8 cellular contexts compared by ENCODE assay signal in the genomic region with DNA sequence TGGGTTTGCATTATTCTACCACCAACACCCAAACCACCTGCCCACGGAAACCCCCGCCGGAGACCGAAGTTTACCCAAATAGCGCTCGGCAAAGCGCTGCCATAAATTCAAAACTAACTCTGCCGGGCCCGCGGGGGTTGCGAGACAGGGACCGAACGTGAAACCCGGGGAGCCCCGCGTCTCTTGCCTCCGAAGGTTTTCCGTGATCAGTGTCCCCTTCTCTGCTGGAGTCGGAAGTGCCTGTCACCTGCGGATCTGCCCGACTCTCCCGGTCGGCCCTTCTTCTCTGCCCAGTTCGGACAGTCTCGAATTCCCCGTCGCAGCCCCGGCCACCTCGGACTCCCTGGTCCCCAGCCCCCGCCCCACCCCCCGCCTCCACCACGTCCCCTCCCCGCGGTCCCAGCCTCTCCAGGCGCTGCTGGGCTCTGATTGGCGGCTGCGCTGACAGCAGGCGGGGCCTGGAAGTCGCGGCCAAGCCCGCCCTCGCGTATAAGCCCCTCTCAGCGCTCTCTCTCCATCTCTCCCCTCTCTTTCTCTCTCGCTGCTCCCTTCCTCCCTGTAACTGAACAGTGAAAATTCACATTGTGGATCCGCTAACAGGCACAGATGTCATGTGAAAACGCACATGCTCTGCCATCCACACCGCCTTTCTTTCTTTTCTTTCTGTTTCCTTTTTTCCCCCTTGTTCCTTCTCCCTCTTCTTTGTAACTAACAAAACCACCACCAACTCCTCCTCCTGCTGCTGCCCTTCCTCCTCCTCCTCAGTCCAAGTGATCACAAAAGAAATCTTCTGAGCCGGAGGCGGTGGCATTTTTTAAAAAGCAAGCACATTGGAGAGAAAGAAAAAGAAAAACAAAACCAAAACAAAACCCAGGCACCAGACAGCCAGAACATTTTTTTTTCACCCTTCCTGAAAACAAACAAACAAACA. TPM values are rescaled to one million over a fixed set of nuclear protein-coding genes. Genes with fewer than 3 reads are reported as not detected.
DNase-seq lines count a peak whose midpoint lies in the region; ATAC-seq and TF ChIP-seq lines count a peak whose summit lies in the region.

Gene RORB, plus strand, starts transcription at position 517 of the 931 bp plus-strand sequence. CDS start 642 bp downstream, outside the sequence.

- H3K4me1 ChIP-seq in SJCRH30 (no peaks in the 10 kb centered on the region), spleen (peaks cover 11 to 48% (median 36%) of the 10 kb centered on the region in 6 donors)

- TF ChIP-seq CTCF in coronary artery (IDR thresholded peaks at IDR 0.05): no peak
- TF ChIP-seq CTCF in spleen (IDR thresholded peaks at IDR 0.05 in 8 of 11, conservative IDR thresholded peaks at IDR 0.05 in 3 of 11): no peak

- H3K36me3 ChIP-seq in SJCRH30 (no peaks in the 10 kb centered on the region), spleen (no peaks in the 10 kb centered on the region)

- WGBS in spleen, 5 donors: 1% methylated on average over 37 to 50 of the region's 50 CpGs

- intact Hi-C loops in spleen (cut with DNase I; ENCODE audit: low total_unique reads): no loop called here

- peaks cover 9% of the 10 kb centered on the region; the same call in 1 of the 2 replicates for H3K27me3 ChIP-seq in SJCRH30
- peaks cover 0 to 82% (median 50%) of the 10 kb centered on the region in 7 donors for H3K27me3 ChIP-seq in spleen (replicated peaks in 1 of 7)

- H3K27ac ChIP-seq in SJCRH30: no peak within 1 kb of the TSS
- no peak within 1 kb of the TSS for H3K27ac ChIP-seq in coronary artery
- H3K27ac ChIP-seq in spleen: peak within 1 kb of the TSS in 1 of 8 donors; percentile 0

- no peak for TF ChIP-seq POLR2A in spleen (IDR thresholded peaks at IDR 0.05)

- ATAC-seq in GM21367 (IDR thresholded peaks at IDR 0.05; ENCODE audit: unreplicated experiment) (peak; percentile 96), HG03575 (IDR thresholded peaks at IDR 0.05; ENCODE audit: extremely low read depth, insufficient number of reproducible peaks, low FRiP score, unreplicated experiment) (peak; percentile 54)

- DNase-seq in EL: peak; percentile 26
- peak; percentile 33 to 53 for DNase-seq in SJCRH30
- no peak for DNase-seq in coronary artery (ENCODE audit: low spot score)
- DNase-seq in kidney glomerular epithelial cell (lab: John Stamatoyannopoulos, UW): peak; percentile 53
- DNase-seq in spleen: peak; percentile 83
- DNase-seq in Kasumi-1 (lab: John Stamatoyannopoulos, UW): no peak

- peak within 1 kb of the TSS; percentile 14; the same call in 1 of the 2 replicates for H3K4me3 ChIP-seq in SJCRH30
- peak within 1 kb of the TSS; percentile 64 for H3K4me3 ChIP-seq in coronary artery
- peak within 1 kb of the TSS; percentile 58 to 83 (median 67) for H3K4me3 ChIP-seq in spleen

- H3K9me3 ChIP-seq in SJCRH30 (replicated peaks): no peaks in the 10 kb centered on the region
- H3K9me3 ChIP-seq in spleen: no peaks in the 10 kb centered on the region

RNA-seq across cellular contexts. Expression of gene RORB, which starts in this region (rescaled TPM):
- not detected in 2 replicates for total RNA-seq in SJCRH30 (2014; rRNA removed; shearing (Covaris generic))
- under 1 TPM in 5 of 7 donors, not detected in 2; 0.09 to 0.18 (median 0.17) TPM for total RNA-seq in spleen
- polyA plus RNA-seq in spleen: under 1 TPM; 0.02 to 0.03 (median 0.02) TPM

Comparison
In these comparisons a context has a peak if more than half of its experiments do, and no peak if none do; other contexts are left out.
1. Peak in DNase-seq and H3K4me3 ChIP-seq in SJCRH30; RNA of the gene not detected or under 1 TPM.
2. Peak in DNase-seq and H3K4me3 ChIP-seq in spleen; RNA of the gene not detected or under 1 TPM.
3. DNase-seq: peak in EL (single experiment) and kidney glomerular epithelial cell (single experiment); none in coronary artery (single experiment) and Kasumi-1 (0 of 2).
4. H3K4me3 ChIP-seq: peak in every context shown above with its lines; median percentile 67 in spleen; 64 in coronary artery; 14 in SJCRH30.